Comparison of ENCODE assay signal across 18 cellular contexts in genomic region chr2:8508766-8509165, GRCh38.
DNase-seq lines count a peak whose midpoint lies in the region; ATAC-seq, FAIRE-seq and TF ChIP-seq lines count a peak whose summit lies in the region.
"Had no signal": no experiment of that assay in that cellular context is flagged by ENCODE, and none has a peak within 500 bp of the region (broad histone marks: within the 10 kb centered on the region; RNA-seq: fewer than 3 reads in every experiment).

No MANE protein-coding gene starts in this region.

- FAIRE-seq in urothelium cell line (lab: Jason Lieb, UNC), result no peak
- FAIRE-seq: A549, GM12892, H54 had no signal

- no peak overlapping the region for H3K27ac ChIP-seq in upper lobe of right lung
- H3K27ac ChIP-seq: A549, BLaER1 had no signal

- H3K4me1 Mint-ChIP-seq in activated naive CD8-positive, alpha-beta T cell treated with anti-CD3 and anti-CD28 coated beads, Interleukin-2, amount 10 ng/mL, durations not matched to agents 7 days and 5 days, result peaks cover 33% of the 10 kb centered on the region
- H3K4me1 Mint-ChIP-seq in activated naive CD8-positive, alpha-beta T cell treated with anti-CD3 and anti-CD28 coated beads for 36 hours, result peaks cover 7% of the 10 kb centered on the region
- H3K4me1 Mint-ChIP-seq in dendritic cell treated with granulocyte-macrophage colony-stimulating factor and Interleukin-4, amounts not matched to agents 40 ng/mL and 50 ng/mL, for 4 days (ENCODE audit: low read depth), result peaks cover 49% of the 10 kb centered on the region
- peaks cover 33 to 39% of the 10 kb centered on the region in 2 donors for H3K4me1 Mint-ChIP-seq in effector memory CD8-positive, alpha-beta T cell (ENCODE audit: low read depth in 2 of 2)

- H3K4me1 ChIP-seq in upper lobe of right lung, result no peaks in the 10 kb centered on the region
- H3K4me1 ChIP-seq: A549 had no signal

- POLR2A ChIA-PET in activated naive CD8-positive, alpha-beta T cell treated with anti-CD3 and anti-CD28 coated beads, Interleukin-2, amount 10 ng/mL, durations not matched to agents 7 days and 5 days (lab: Charles Lee), result interaction anchor here (0.7 kb wide), 1 partner anchor 31 kb away, joined by 3 read pairs; no protein-coding TSS in a partner anchor

- H3K9me3 Mint-ChIP-seq in activated naive CD8-positive, alpha-beta T cell treated with anti-CD3 and anti-CD28 coated beads, Interleukin-2, amount 10 ng/mL, durations not matched to agents 7 days and 5 days, result peaks cover 20% of the 10 kb centered on the region
- peaks cover 11% of the 10 kb centered on the region for H3K9me3 Mint-ChIP-seq in activated naive CD8-positive, alpha-beta T cell treated with anti-CD3 and anti-CD28 coated beads for 36 hours
- peaks cover 18% of the 10 kb centered on the region for H3K9me3 Mint-ChIP-seq in dendritic cell treated with granulocyte-macrophage colony-stimulating factor and Interleukin-4, amounts not matched to agents 40 ng/mL and 50 ng/mL, for 4 days
- peaks cover 0 to 8% of the 10 kb centered on the region in 2 donors for H3K9me3 Mint-ChIP-seq in effector memory CD8-positive, alpha-beta T cell

- peaks cover 29% of the 10 kb centered on the region for H3K36me3 Mint-ChIP-seq in activated naive CD8-positive, alpha-beta T cell treated with anti-CD3 and anti-CD28 coated beads, Interleukin-2, amount 10 ng/mL, durations not matched to agents 7 days and 5 days
- peaks cover 12% of the 10 kb centered on the region for H3K36me3 Mint-ChIP-seq in activated naive CD8-positive, alpha-beta T cell treated with anti-CD3 and anti-CD28 coated beads for 36 hours
- H3K36me3 Mint-ChIP-seq in dendritic cell treated with granulocyte-macrophage colony-stimulating factor and Interleukin-4, amounts not matched to agents 40 ng/mL and 50 ng/mL, for 4 days (ENCODE audit: low read depth), result no peaks in the 10 kb centered on the region
- H3K36me3 Mint-ChIP-seq in effector memory CD8-positive, alpha-beta T cell (ENCODE audit: insufficient read depth), result peaks cover 9% of the 10 kb centered on the region

- H3K9me3 ChIP-seq in upper lobe of right lung, result no peaks in the 10 kb centered on the region

- no peak for TF ChIP-seq CTCF in upper lobe of right lung (IDR thresholded peaks at IDR 0.05)

- no peaks in the 10 kb centered on the region for H3K27me3 ChIP-seq in upper lobe of right lung
- H3K27me3 ChIP-seq: BLaER1 had no signal

- H3K36me3 ChIP-seq in upper lobe of right lung, result no peaks in the 10 kb centered on the region

- no peak overlapping the region for H3K27ac Mint-ChIP-seq in activated naive CD8-positive, alpha-beta T cell treated with anti-CD3 and anti-CD28 coated beads, Interleukin-2, amount 10 ng/mL, durations not matched to agents 7 days and 5 days
- no peak overlapping the region for H3K27ac Mint-ChIP-seq in activated naive CD8-positive, alpha-beta T cell treated with anti-CD3 and anti-CD28 coated beads for 36 hours
- peak overlapping the region; percentile 18 for H3K27ac Mint-ChIP-seq in dendritic cell treated with granulocyte-macrophage colony-stimulating factor and Interleukin-4, amounts not matched to agents 40 ng/mL and 50 ng/mL, for 4 days
- peak overlapping the region in 1 of 2 donors; percentile 15 for H3K27ac Mint-ChIP-seq in effector memory CD8-positive, alpha-beta T cell
- H3K27ac Mint-ChIP-seq: GM23338 had no signal

- intact Hi-C loops in dendritic cell treated with granulocyte-macrophage colony-stimulating factor and Interleukin-4, amounts not matched to agents 40 ng/mL and 50 ng/mL, for 4 days (cut with micrococcal nuclease), result no loop called here
- intact Hi-C loops in posterior vena cava (cut with DNase I), result no loop called here
- intact Hi-C loops in upper lobe of right lung (cut with DNase I), result no loop called here

- no peak for ATAC-seq in activated naive CD8-positive, alpha-beta T cell treated with anti-CD3 and anti-CD28 coated beads, Interleukin-2, amount 10 ng/mL, durations not matched to agents 7 days and 5 days (ENCODE audit: low read depth)
- no peak for ATAC-seq in upper lobe of right lung
- no peak for ATAC-seq in effector memory CD8-positive, alpha-beta T cell (replicated peaks)
- ATAC-seq: A549, GM23338 had no signal

- H3K27me3 Mint-ChIP-seq in activated naive CD8-positive, alpha-beta T cell treated with anti-CD3 and anti-CD28 coated beads, Interleukin-2, amount 10 ng/mL, durations not matched to agents 7 days and 5 days, result no peaks in the 10 kb centered on the region
- no peaks in the 10 kb centered on the region for H3K27me3 Mint-ChIP-seq in activated naive CD8-positive, alpha-beta T cell treated with anti-CD3 and anti-CD28 coated beads for 36 hours
- peaks cover 1% of the 10 kb centered on the region for H3K27me3 Mint-ChIP-seq in dendritic cell treated with granulocyte-macrophage colony-stimulating factor and Interleukin-4, amounts not matched to agents 40 ng/mL and 50 ng/mL, for 4 days
- H3K27me3 Mint-ChIP-seq in effector memory CD8-positive, alpha-beta T cell, result no peaks in the 10 kb centered on the region
- H3K27me3 Mint-ChIP-seq: CD4-positive, alpha-beta memory T cell had no signal

- no peak overlapping the region for H3K4me3 ChIP-seq in upper lobe of right lung
- H3K4me3 ChIP-seq: A549, BLaER1, GM23338 had no signal

- peak; percentile 11 for DNase-seq in activated naive CD8-positive, alpha-beta T cell treated with anti-CD3 and anti-CD28 coated beads, Interleukin-2, amount 10 ng/mL, durations not matched to agents 7 days and 5 days
- no peak for DNase-seq in activated naive CD8-positive, alpha-beta T cell treated with anti-CD3 and anti-CD28 coated beads for 36 hours
- DNase-seq in posterior vena cava (ENCODE audit: low spot score) (peak; percentile 35), upper lobe of right lung (peak; percentile 29), urothelium cell line (ENCODE audit: low spot score) (no peak)
- DNase-seq in effector memory CD8-positive, alpha-beta T cell, result no peak
- DNase-seq: CD4-positive, alpha-beta memory T cell; DMS153; DMS79; GDM1; HCEC 1CT had no signal

- no peak overlapping the region for H3K4me3 Mint-ChIP-seq in activated naive CD8-positive, alpha-beta T cell treated with anti-CD3 and anti-CD28 coated beads, Interleukin-2, amount 10 ng/mL, durations not matched to agents 7 days and 5 days
- H3K4me3 Mint-ChIP-seq in activated naive CD8-positive, alpha-beta T cell treated with anti-CD3 and anti-CD28 coated beads for 36 hours, result no peak overlapping the region
- H3K4me3 Mint-ChIP-seq in dendritic cell treated with granulocyte-macrophage colony-stimulating factor and Interleukin-4, amounts not matched to agents 40 ng/mL and 50 ng/mL, for 4 days, result no peak overlapping the region
- no peak overlapping the region for H3K4me3 Mint-ChIP-seq in effector memory CD8-positive, alpha-beta T cell
- H3K4me3 Mint-ChIP-seq: CD14-positive monocyte; CD4-positive, alpha-beta memory T cell; GM23338 had no signal

Comparison
In these comparisons a context has a peak if more than half of its experiments do, and no peak if none do; other contexts are left out.
1. DNase-seq: peak in activated naive CD8-positive, alpha-beta T cell treated with anti-CD3 and anti-CD28 coated beads, Interleukin-2, amount 10 ng/mL, durations not matched to agents 7 days and 5 days (single experiment), posterior vena cava (single experiment) and upper lobe of right lung (single experiment); none in activated naive CD8-positive, alpha-beta T cell treated with anti-CD3 and anti-CD28 coated beads for 36 hours (single experiment), urothelium cell line (single experiment) and effector memory CD8-positive, alpha-beta T cell (0 of 3).